ENCODE assay signal across 22 cellular contexts in the genomic region with DNA sequence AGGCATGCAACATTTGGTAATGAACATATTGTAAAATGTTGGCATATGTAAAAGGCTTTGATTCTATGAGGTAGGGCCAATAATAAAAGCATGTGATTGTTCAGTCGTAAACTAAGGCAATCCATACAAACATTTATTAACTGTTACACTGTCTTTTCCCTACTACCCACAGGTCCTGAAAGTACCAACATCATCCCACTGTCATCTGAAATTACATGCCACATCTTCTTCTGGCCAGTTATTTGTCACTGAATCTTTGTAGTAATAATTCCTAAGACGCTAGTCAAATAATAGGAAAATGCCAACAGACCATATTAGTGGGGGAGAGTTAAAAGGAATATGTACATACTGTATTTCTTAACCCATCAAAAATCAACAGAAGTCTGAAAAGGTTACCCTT. TPM values are rescaled to one million over a fixed set of nuclear protein-coding genes. Genes with fewer than 3 reads are reported as not detected.
DNase-seq lines count a peak whose midpoint lies in the region; ATAC-seq, FAIRE-seq and TF ChIP-seq lines count a peak whose summit lies in the region.
"Had no signal": no experiment of that assay in that cellular context is flagged by ENCODE, and none has a peak within 500 bp of the region (broad histone marks: within the 10 kb centered on the region; RNA-seq: fewer than 3 reads in every experiment).

No MANE protein-coding gene starts in this region.

- no peak overlapping the region for H3K27ac ChIP-seq in HEK293 (ENCODE audit: extremely low read depth, low read depth, low read length)
- H3K27ac ChIP-seq in K562 (ENCODE audit: extremely low read depth, low read depth, low read length), result 0 out of 3 replicates have a peak overlapping the region, but pooled peaks have one; percentile 24
- H3K27ac ChIP-seq in iPS-20b (ENCODE audit: low read length), result peak overlapping the region; percentile 48
- H3K27ac ChIP-seq: KMS-11 had no signal

- no peaks in the 10 kb centered on the region for H3K36me3 Mint-ChIP-seq in nephron progenitor cell (ENCODE audit: low read depth)

- peaks cover 39% of the 10 kb centered on the region for H3K4me1 Mint-ChIP-seq in nephron progenitor cell

- H3K27ac Mint-ChIP-seq in nephron progenitor cell, result no peak overlapping the region
- H3K27ac Mint-ChIP-seq: B cell; CD4-positive, alpha-beta T cell had no signal

- BruUV-seq in K562 (replicated peaks; lab: Mats Ljungman, UMichigan), result no TSS peak

- H3K4me2 ChIP-seq in K562 (ENCODE audit: insufficient read depth, low read length), result no peak overlapping the region
- H3K4me2 ChIP-seq: KMS-11 had no signal

- intact Hi-C loops in K562 (cut with micrococcal nuclease), result no loop called here

- DNase-seq in K562 (ENCODE audit: extremely low read depth in 1 of 4, low spot score in 3 of 4), result no peak
- peak; percentile 54 for DNase-seq in pons (ENCODE audit: low spot score)
- no peak for DNase-seq in nephron progenitor cell
- no peak for DNase-seq in AG08396 (ENCODE audit: low spot score)
- no peak for DNase-seq in OCI-M2 (lab: John Stamatoyannopoulos, UW; ENCODE audit: unreplicated experiment)
- DNase-seq: Calu3; CD4-positive, alpha-beta T cell; DMS79; NCI-H1105; NCI-H1694 treated with DMSO at 0.1 percent for 48 hours; NCI-H446; NCI-H748 treated with DMSO at 0.1 percent for 48 hours had no signal

- no peaks in the 10 kb centered on the region for H3K27me3 Mint-ChIP-seq in nephron progenitor cell (ENCODE audit: low read depth, poor library complexity)
- H3K27me3 Mint-ChIP-seq: B cell; CD4-positive, alpha-beta T cell had no signal

- H3K4me1 ChIP-seq in HEK293 (ENCODE audit: control insufficient read depth, insufficient read depth, low read length), result peaks cover 16% of the 10 kb centered on the region
- H3K4me1 ChIP-seq in K562 (replicated peaks in 1 of 2; ENCODE audit: control insufficient read depth in 2 of 2, insufficient read depth in 2 of 2, low read length in 2 of 2), result peaks cover 0 to 10% of the 10 kb centered on the region in 2 experiments; a peak in 1 of 5 replicates
- H3K4me1 ChIP-seq in iPS-20b (ENCODE audit: insufficient read depth, low read length), result peaks cover 38% of the 10 kb centered on the region

- in situ Hi-C loops in K562 (cut with MboI), result no loop called here

- no peak overlapping the region for H3K9ac ChIP-seq in K562 (ENCODE audit: insufficient read depth in 1 of 2, low read depth in 2 of 2, low read length in 2 of 2)
- peak overlapping the region; percentile 57; the same call in 1 of the 2 replicates for H3K9ac ChIP-seq in iPS-20b (ENCODE audit: low read depth, low read length)
- H3K9ac ChIP-seq: KMS-11 had no signal

- FAIRE-seq in K562 (lab: Jason Lieb, UNC), result no peak
- FAIRE-seq: G401.6, GM12891, HTR-8/SVneo had no signal

- TF ChIP-seq POLR2A in K562 (conservative IDR thresholded peaks at IDR 0.05), result no peak

- CTCF ChIA-PET in HEK293 (lab: Yijun Ruan, JAX), result interaction anchor here (0.7 kb wide), 1 partner anchor 356 kb away, joined by 3 read pairs; no protein-coding TSS in a partner anchor
- CTCF ChIA-PET in K562 (lab: Yijun Ruan, JAX; ENCODE audit: low intra/inter-chr PET ratio), result no interaction called here

- POLR2A ChIA-PET in HEK293 (lab: Yijun Ruan, JAX), result no interaction called here
- POLR2A ChIA-PET in K562 (lab: Yijun Ruan, JAX), result no interaction called here

- WGBS in K562 (ENCODE audit: insufficient coverage, low coverage, missing lambda C conversion rate), result 82% methylated on average over 2 of the region's 2 CpGs

- TF ChIP-seq RAD21 in K562 (CRISPR knock-in tag; conservative IDR thresholded peaks at IDR 0.05 in 1 of 2, IDR thresholded peaks at IDR 0.05 in 1 of 2), result no peak

- no peaks in the 10 kb centered on the region for H3K36me3 ChIP-seq in HEK293 (ENCODE audit: control insufficient read depth in 2 of 2, insufficient read depth in 1 of 2, low read length in 2 of 2)
- no peaks in the 10 kb centered on the region for H3K36me3 ChIP-seq in K562 (ENCODE audit: control insufficient read depth, insufficient read depth, low read length)
- no peaks in the 10 kb centered on the region for H3K36me3 ChIP-seq in iPS-20b (ENCODE audit: insufficient read depth, low read depth, low read length)

- TF ChIP-seq EP300 in K562 (IDR thresholded peaks at IDR 0.05; ENCODE audit: low read length), result no peak

- H3K4me3 Mint-ChIP-seq in nephron progenitor cell, result no peak overlapping the region
- H3K4me3 Mint-ChIP-seq: B cell; CD4-positive, alpha-beta T cell had no signal

- H3K27me3 ChIP-seq in K562 (ENCODE audit: control insufficient read depth in 2 of 2, insufficient read depth in 2 of 2, low read length in 2 of 2) (no peaks in the 10 kb centered on the region), iPS-20b (ENCODE audit: insufficient read depth, low read length) (no peaks in the 10 kb centered on the region)

- no peak overlapping the region for H2AFZ ChIP-seq in K562 (ENCODE audit: low read depth, low read length)

- ATAC-seq in K562 (peak; percentile 11; the same call in 2 of the 3 replicates), HG03439 (IDR thresholded peaks at IDR 0.05; ENCODE audit: unreplicated experiment) (no peak)
- ATAC-seq: Panc1, Right ventricle myocardium inferior had no signal

- no peaks in the 10 kb centered on the region for H3K9me3 ChIP-seq in HEK293 (ENCODE audit: control insufficient read depth, insufficient read depth, low read depth, low read length)
- H3K9me3 ChIP-seq in K562 (replicated peaks; ENCODE audit: control insufficient read depth, insufficient read depth, low read depth, low read length), result no peaks in the 10 kb centered on the region
- H3K9me3 ChIP-seq in iPS-20b (ENCODE audit: insufficient read depth, low read depth, low read length), result no peaks in the 10 kb centered on the region

- H3K9me3 Mint-ChIP-seq in nephron progenitor cell, result no peaks in the 10 kb centered on the region
- H3K9me3 Mint-ChIP-seq: CD4-positive, alpha-beta T cell had no signal

- H3K9me1 ChIP-seq in K562 (ENCODE audit: control insufficient read depth, insufficient read depth, low read length), result no peaks in the 10 kb centered on the region

- TF ChIP-seq CTCF in HEK293 (tag by site-specific recombination; IDR thresholded peaks at IDR 0.05), result no peak
- TF ChIP-seq CTCF in K562 (IDR thresholded peaks at IDR 0.05 in 2 of 3, conservative IDR thresholded peaks at IDR 0.05 in 1 of 3; ENCODE audit: insufficient read depth in 2 of 3, low read depth in 1 of 3, low read length in 3 of 3), result no peak
- TF ChIP-seq CTCF in nephron progenitor cell (IDR thresholded peaks at IDR 0.05), result no peak

- H3K4me3 ChIP-seq in HEK293 (ENCODE audit: low read depth, low read length) (no peak overlapping the region), K562 (no peak overlapping the region), iPS-20b (ENCODE audit: low read length) (peak overlapping the region; percentile 42; the same call in 1 of the 2 replicates)

- no peaks in the 10 kb centered on the region for H4K20me1 ChIP-seq in K562 (replicated peaks; ENCODE audit: control insufficient read depth, insufficient read depth, low read length)

- peaks cover 94% of the 10 kb centered on the region for H3K79me2 ChIP-seq in K562 (ENCODE audit: control insufficient read depth, insufficient read depth, low read length)

TF ChIP-seq in K562, 482 proteins besides CTCF, POLR2A, EP300 and RAD21 (continues in another document):
- no peak for TF ChIP-seq DIDO1 (tag; IDR thresholded peaks at IDR 0.05; ENCODE audit: low read depth)
- TF ChIP-seq ZNF436 (CRISPR knock-in tag; IDR thresholded peaks at IDR 0.05), result no peak
- no peak for TF ChIP-seq POU5F1 (IDR thresholded peaks at IDR 0.05; ENCODE audit: borderline replicate concordance, low read depth, low read length, partially characterized antibody)
- no peak for TF ChIP-seq ZKSCAN1 (IDR thresholded peaks at IDR 0.05; ENCODE audit: low read depth, low read length)
- no peak for TF ChIP-seq ARID1B (IDR thresholded peaks at IDR 0.05)
- TF ChIP-seq FOXM1 (IDR thresholded peaks at IDR 0.05; ENCODE audit: low read depth), result no peak
- no peak for TF ChIP-seq FOXM1 (CRISPR knock-in tag; IDR thresholded peaks at IDR 0.05; ENCODE audit: low read depth)
- no peak for TF ChIP-seq FOXA1 (IDR thresholded peaks at IDR 0.05; ENCODE audit: borderline replicate concordance)
- TF ChIP-seq NFATC3 (IDR thresholded peaks at IDR 0.05), result no peak
- no peak for TF ChIP-seq CREB1 (IDR thresholded peaks at IDR 0.05)
- no peak for TF ChIP-seq CREB1 (CRISPR knock-in tag; IDR thresholded peaks at IDR 0.05)
- no peak for TF ChIP-seq THRAP3 (IDR thresholded peaks at IDR 0.05; ENCODE audit: borderline replicate concordance)
- TF ChIP-seq, protein P1, sequence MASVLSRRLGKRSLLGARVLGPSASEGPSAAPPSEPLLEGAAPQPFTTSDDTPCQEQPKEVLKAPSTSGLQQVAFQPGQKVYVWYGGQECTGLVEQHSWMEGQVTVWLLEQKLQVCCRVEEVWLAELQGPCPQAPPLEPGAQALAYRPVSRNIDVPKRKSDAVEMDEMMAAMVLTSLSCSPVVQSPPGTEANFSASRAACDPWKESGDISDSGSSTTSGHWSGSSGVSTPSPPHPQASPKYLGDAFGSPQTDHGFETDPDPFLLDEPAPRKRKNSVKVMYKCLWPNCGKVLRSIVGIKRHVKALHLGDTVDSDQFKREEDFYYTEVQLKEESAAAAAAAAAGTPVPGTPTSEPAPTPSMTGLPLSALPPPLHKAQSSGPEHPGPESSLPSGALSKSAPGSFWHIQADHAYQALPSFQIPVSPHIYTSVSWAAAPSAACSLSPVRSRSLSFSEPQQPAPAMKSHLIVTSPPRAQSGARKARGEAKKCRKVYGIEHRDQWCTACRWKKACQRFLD (CRISPR knock-in tag; IDR thresholded peaks at IDR 0.05), result no peak

RNA-seq across cellular contexts. Expression of a gene that starts 27.2 kb away (rescaled TPM):
- 29.4 and 61.1 TPM in 2 replicates for total RNA-seq in K562 (2011; cell fraction: chromatin; rRNA removed; ENCODE audit: low replicate concordance)
- total RNA-seq in K562 (2011; cell fraction: nucleolus; rRNA removed), result 34.9 and 39.7 TPM in 2 replicates
- 35.4 and 45.9 TPM in 2 replicates for total RNA-seq in K562 (2011; cell fraction: nucleoplasm; rRNA removed)
- total RNA-seq in K562 (2014; rRNA removed) (57.7 and 77.6 TPM in 2 replicates), K562 (2014; rRNA removed; fragmentation: Illumina TruSeq; extraction: Trizol) (40.3 and 46.3 TPM in 2 replicates), K562 (2015; rRNA removed; fragmentation: Illumina TruSeq; extraction: Trizol) (43.7 and 47.5 TPM in 2 replicates), K562 (2021) (36.4 and 39.6 TPM in 2 replicates)
- polyA plus RNA-seq in K562 (2011; rRNA removed) (57.6 and 63.4 TPM in 2 replicates), K562 (2014; fragmentation: Illumina TruSeq; extraction: Trizol) (39.7 and 52.9 TPM in 2 replicates), K562 (2014; fragmentation: Nextera tagmentation; extraction: Ambion mirVana) (1 to 10 TPM; 5.4 to 6.5 TPM), K562 (2014; rRNA removed) (45.4 and 60.6 TPM in 2 replicates)
- 21.2 and 30.8 TPM in 2 replicates for polyA plus RNA-seq in K562 (2011; cell fraction: cytosol; rRNA removed)
- polyA plus RNA-seq in K562 (2011; cell fraction: nucleus; rRNA removed), result 23.2 and 30.1 TPM in 2 replicates
- 30.9 and 42.9 TPM in 2 replicates for polyA plus RNA-seq in K562 (2012)
- 44.3 and 45.7 TPM in 2 replicates for polyA minus RNA-seq in K562 (2011; rRNA and poly(A)+ RNA removed)
- polyA minus RNA-seq in K562 (2011; cell fraction: cytosol; rRNA and poly(A)+ RNA removed), result 18.0 and 26.0 TPM in 2 replicates
- polyA minus RNA-seq in K562 (2011; cell fraction: nucleus; rRNA and poly(A)+ RNA removed), result 39.7 and 46.4 TPM in 2 replicates
